31 cellular contexts compared by ENCODE assay signal in genomic region chr2:70012887-70013286, GRCh38.
"Had no signal": no experiment of that assay in that cellular context is flagged by ENCODE, and none has a peak within 500 bp of the region (broad histone marks: within the 10 kb centered on the region; RNA-seq: fewer than 3 reads in every experiment).

No MANE protein-coding gene starts in this region.

- H3K27ac Mint-ChIP-seq: activated B cell treated with CpG ODN at 0.5 μM for 24 hours; activated CD4-positive, alpha-beta memory T cell treated with anti-CD3 and anti-CD28 coated beads for 36 hours; activated CD4-positive, alpha-beta T cell treated with anti-CD3 and anti-CD28 coated beads, Interleukin-2, amount 10 ng/mL, durations not matched to agents 24 days and 14 days; activated CD8-positive, alpha-beta T cell treated with anti-CD3 and anti-CD28 coated beads for 36 hours; activated naive CD4-positive, alpha-beta T cell treated with anti-CD3 and anti-CD28 coated beads for 36 hours; activated naive CD4-positive, alpha-beta T cell treated with anti-CD3 and anti-CD28 coated beads, Interleukin-2, amount 50 U/mL, for 72 hours; activated naive CD8-positive, alpha-beta T cell treated with anti-CD3 and anti-CD28 coated beads for 36 hours; activated T-helper 1 cell treated with anti-CD3 and anti-CD28 coated beads, Interleukin-12 subunit alpha, Interleukin-12 subunit beta, Interleukin-2, Interleukin-4 antibody, amounts not matched to agents 30 ng/mL and 10 ng/mL and 1 ng/mL, durations not matched to agents 14 hours and 24 hours and 36 hours; activated T-helper 17 cell treated with anti-CD3 and anti-CD28 coated beads, Interleukin-2, amount 50 U/mL, for 72 hours; T-helper 1 cell treated with Interleukin-12 subunit alpha and Interleukin-12 subunit beta and Interleukin-4 antibody, amounts not matched to agents 30 μg/mL and 1 μg/mL, for 36 hours; T-helper 2 cell treated with Interferon-gamma antibody and Interleukin-4, amounts not matched to agents 5 μg/mL and 100 μg/mL, for 36 hours had no signal

- H3K4me1 ChIP-seq: body of pancreas, breast epithelium had no signal

- H3K36me3 ChIP-seq: adrenal gland, brain microvascular endothelial cell, breast epithelium had no signal

- H3K4me3 Mint-ChIP-seq: activated B cell treated with CpG ODN at 0.5 μM for 24 hours; activated CD4-positive, alpha-beta memory T cell treated with anti-CD3 and anti-CD28 coated beads for 36 hours; activated CD4-positive, alpha-beta T cell treated with anti-CD3 and anti-CD28 coated beads, Interleukin-2, amount 10 ng/mL, durations not matched to agents 24 days and 14 days; activated CD8-positive, alpha-beta T cell treated with anti-CD3 and anti-CD28 coated beads for 36 hours; activated naive CD4-positive, alpha-beta T cell treated with anti-CD3 and anti-CD28 coated beads for 36 hours; activated naive CD8-positive, alpha-beta T cell treated with anti-CD3 and anti-CD28 coated beads for 36 hours; activated T-cell treated with anti-CD3 and anti-CD28 coated beads, Interleukin-2, amount 50 U/mL, for 24 hours; activated T-helper 1 cell treated with anti-CD3 and anti-CD28 coated beads, Interleukin-12 subunit alpha, Interleukin-12 subunit beta, Interleukin-2, Interleukin-4 antibody, amounts not matched to agents 30 ng/mL and 10 ng/mL and 1 ng/mL, durations not matched to agents 14 hours and 24 hours and 36 hours; activated T-helper 17 cell treated with anti-CD3 and anti-CD28 coated beads, Interleukin-2, amount 50 U/mL, for 72 hours; T-helper 1 cell treated with Interleukin-12 subunit alpha and Interleukin-12 subunit beta and Interleukin-4 antibody, amounts not matched to agents 30 μg/mL and 1 μg/mL, for 36 hours; T-helper 2 cell treated with Interferon-gamma antibody and Interleukin-4, amounts not matched to agents 5 μg/mL and 100 μg/mL, for 36 hours had no signal

- DNase-seq: activated B cell treated with CpG ODN at 0.5 μM for 24 hours; activated CD4-positive, alpha-beta memory T cell treated with anti-CD3 and anti-CD28 coated beads for 36 hours; activated CD4-positive, alpha-beta T cell treated with anti-CD3 and anti-CD28 coated beads, Interleukin-2, amount 10 ng/mL, durations not matched to agents 24 days and 14 days; activated CD4-positive, alpha-beta T cell treated with anti-CD3 and anti-CD28 coated beads, Interleukin-2, amount 50 U/mL, for 1 hour; activated CD4-positive, alpha-beta T cell treated with anti-CD3 and anti-CD28 coated beads, Interleukin-2, amount 50 U/mL, for 4 hours; activated CD4-positive, CD25-positive, alpha-beta regulatory T cell treated with anti-CD3 and anti-CD28 coated beads, Interleukin-2, amount 50 U/mL, for 72 hours; activated CD8-positive, alpha-beta memory T cell treated with anti-CD3 and anti-CD28 coated beads, Interleukin-2, amount 50 U/mL, for 4 hours; activated CD8-positive, alpha-beta T cell treated with anti-CD3 and anti-CD28 coated beads for 36 hours; activated effector memory CD4-positive, alpha-beta T cell treated with anti-CD3 and anti-CD28 coated beads, Interleukin-2, amount 50 U/mL, for 16 hours; activated gamma-delta T cell treated with Interleukin-2 at 50 U/mL for 16 hours; activated naive CD4-positive, alpha-beta T cell; activated naive CD4-positive, alpha-beta T cell treated with anti-CD3 and anti-CD28 coated beads for 36 hours; activated naive CD4-positive, alpha-beta T cell treated with anti-CD3 and anti-CD28 coated beads, Interleukin-2, amount 50 U/mL, for 16 hours; activated naive CD8-positive, alpha-beta T cell treated with anti-CD3 and anti-CD28 coated beads for 36 hours; activated T-cell treated with anti-CD3 and anti-CD28 coated beads, Interleukin-2, amount 50 U/mL, for 24 hours; amniotic stem cell; aorta; body of pancreas; brain microvascular endothelial cell; central memory CD4-positive, alpha-beta T cell; T-helper 1 cell; T-helper 2 cell; T-helper 9 cell had no signal

- H3K27me3 Mint-ChIP-seq: activated B cell treated with CpG ODN at 0.5 μM for 24 hours; activated CD4-positive, alpha-beta memory T cell treated with anti-CD3 and anti-CD28 coated beads for 36 hours; activated CD4-positive, alpha-beta T cell treated with anti-CD3 and anti-CD28 coated beads, Interleukin-2, amount 10 ng/mL, durations not matched to agents 24 days and 14 days; activated CD8-positive, alpha-beta T cell treated with anti-CD3 and anti-CD28 coated beads for 36 hours; activated naive CD8-positive, alpha-beta T cell treated with anti-CD3 and anti-CD28 coated beads for 36 hours; activated T-cell treated with anti-CD3 and anti-CD28 coated beads, Interleukin-2, amount 50 U/mL, for 24 hours; activated T-helper 17 cell treated with anti-CD3 and anti-CD28 coated beads, Interleukin-2, amount 50 U/mL, for 72 hours had no signal

- H3K9me3 ChIP-seq: adrenal gland, body of pancreas, breast epithelium had no signal

- H3K9me3 Mint-ChIP-seq: activated CD4-positive, alpha-beta memory T cell treated with anti-CD3 and anti-CD28 coated beads for 36 hours; activated CD8-positive, alpha-beta T cell treated with anti-CD3 and anti-CD28 coated beads for 36 hours; activated naive CD4-positive, alpha-beta T cell treated with anti-CD3 and anti-CD28 coated beads for 36 hours; activated naive CD4-positive, alpha-beta T cell treated with anti-CD3 and anti-CD28 coated beads, Interleukin-2, amount 50 U/mL, for 72 hours; activated T-cell treated with anti-CD3 and anti-CD28 coated beads, Interleukin-2, amount 50 U/mL, for 24 hours; activated T-helper 17 cell treated with anti-CD3 and anti-CD28 coated beads, Interleukin-2, amount 50 U/mL, for 72 hours had no signal

- ATAC-seq: activated CD8-positive, alpha-beta T cell treated with anti-CD3 and anti-CD28 coated beads for 36 hours; activated naive CD4-positive, alpha-beta T cell treated with anti-CD3 and anti-CD28 coated beads, Interleukin-2, amount 50 U/mL, for 72 hours; activated T-helper 17 cell treated with anti-CD3 and anti-CD28 coated beads, Interleukin-2, amount 50 U/mL, for 72 hours; body of pancreas had no signal

- H3K4me3 ChIP-seq: adrenal gland, body of pancreas, breast epithelium had no signal

- H3K27me3 ChIP-seq: adrenal gland, body of pancreas, brain microvascular endothelial cell, breast epithelium had no signal

- H3K27ac ChIP-seq: adrenal gland, body of pancreas, brain microvascular endothelial cell, breast epithelium, VCaP had no signal
